ENCODE assay signal across 2 cellular contexts in genomic region chr19:41226053-41226873, GRCh38.
TF ChIP-seq lines count a peak whose summit lies in the region.

No MANE protein-coding gene starts in this region.

TF ChIP-seq in A549, 52 proteins besides CTCF, POLR2A, EP300 and RAD21 (continued from another document and continues in another):
- TF ChIP-seq MAFK (IDR thresholded peaks at IDR 0.05; ENCODE audit: partially characterized antibody) (no peak), EHF (CRISPR knock-in tag; IDR thresholded peaks at IDR 0.05) (0 out of 2 replicates have a peak, but pooled peaks have one; percentile 32), GATA3 (IDR thresholded peaks at IDR 0.05; ENCODE audit: borderline replicate concordance) (peak; percentile 80; the same call in 1 of the 2 replicates), JUN (IDR thresholded peaks at IDR 0.05) (peak; percentile 97 to 100), ESRRA (IDR thresholded peaks at IDR 0.05; ENCODE audit: borderline replicate concordance, low read length) (no peak; the same call in 1 of the 2 replicates), ZFP36 (IDR thresholded peaks at IDR 0.05; ENCODE audit: borderline replicate concordance, partially characterized antibody) (no peak), CHD4 (IDR thresholded peaks at IDR 0.05; ENCODE audit: borderline replicate concordance) (no peak), SREBF2 (IDR thresholded peaks at IDR 0.05) (no peak), KDM5A (IDR thresholded peaks at IDR 0.05) (no peak), ELK1 (IDR thresholded peaks at IDR 0.05; ENCODE audit: low read depth, low read length) (0 out of 2 replicates have a peak, but pooled peaks have one; percentile 73), HEYL (CRISPR knock-in tag; IDR thresholded peaks at IDR 0.05) (no peak; the same call in 1 of the 2 replicates), RNF2 (IDR thresholded peaks at IDR 0.05; ENCODE audit: borderline replicate concordance, low read depth) (peak; percentile 76; the same call in 1 of the 2 replicates), ZSCAN20 (CRISPR knock-in tag; IDR thresholded peaks at IDR 0.05) (no peak), POLR2AphosphoS2 (conservative IDR thresholded peaks at IDR 0.05; ENCODE audit: low read length) (peak; percentile 51; the same call in 1 of the 2 replicates), CEBPB (IDR thresholded peaks at IDR 0.05) (peak in 1 of 2 experiments; percentile 61; a peak in 1 of 4 replicates), TP53 (CRISPR knock-in tag; IDR thresholded peaks at IDR 0.05) (peak; percentile 65), MAZ (IDR thresholded peaks at IDR 0.05; ENCODE audit: borderline replicate concordance, low read depth, low read length) (peak; percentile 65), USF2 (IDR thresholded peaks at IDR 0.05) (peak; percentile 49), HES2 (IDR thresholded peaks at IDR 0.05) (no peak), BHLHE40 (IDR thresholded peaks at IDR 0.05; ENCODE audit: low read depth, low read length) (peak; percentile 95), JUNB (IDR thresholded peaks at IDR 0.05) (peak; percentile 98), CHD2 (IDR thresholded peaks at IDR 0.05; ENCODE audit: low read length, partially characterized antibody) (peak; percentile 29), HDAC2 (IDR thresholded peaks at IDR 0.05) (no peak; the same call in 1 of the 2 replicates), REST (IDR thresholded peaks at IDR 0.05) (peak; percentile 25; the same call in 1 of the 2 replicates), MYC (IDR thresholded peaks at IDR 0.05; ENCODE audit: borderline replicate concordance, low read length) (peak; percentile 93), HMGXB4 (CRISPR knock-in tag; IDR thresholded peaks at IDR 0.05; ENCODE audit: borderline replicate concordance) (peak; percentile 90)

TF ChIP-seq in Ishikawa, 13 proteins besides CTCF, POLR2A, EP300 and RAD21 (continued from another document):
- TF ChIP-seq USF1 (IDR thresholded peaks at IDR 0.05): peak; percentile 70
- TF ChIP-seq CREB1 (IDR thresholded peaks at IDR 0.05; ENCODE audit: low read depth): no peak
